15 cellular contexts compared by ENCODE assay signal in the genomic region with DNA sequence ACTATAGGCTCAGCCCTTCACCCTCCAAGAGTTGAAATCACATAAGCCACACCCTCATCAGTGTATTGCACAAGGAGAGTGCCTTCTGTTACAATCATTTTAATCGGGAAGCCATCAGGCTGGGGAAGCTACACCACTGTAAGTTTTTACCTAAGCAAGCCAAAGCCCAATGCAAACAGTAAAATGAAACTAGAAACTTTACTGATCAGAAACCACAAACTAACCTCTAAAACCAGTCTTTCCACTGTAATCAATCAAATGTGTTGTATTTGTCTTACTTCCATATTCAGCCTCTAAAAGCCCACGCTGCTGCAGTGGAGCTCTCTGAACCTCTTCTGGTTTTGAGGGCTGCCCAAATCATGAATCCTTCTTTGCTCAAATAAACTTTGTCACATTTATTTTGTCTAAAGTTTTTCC. TPM values are rescaled to one million over a fixed set of nuclear protein-coding genes. Genes with fewer than 3 reads are reported as not detected.
A peak's percentile ranks its signal among the peaks of the same experiment; 100 is the strongest.
DNase-seq lines count a peak whose midpoint lies in the region; ATAC-seq and TF ChIP-seq lines count a peak whose summit lies in the region.
"Had no signal": no experiment of that assay in that cellular context is flagged by ENCODE, and none has a peak within 500 bp of the region (broad histone marks: within the 10 kb centered on the region; RNA-seq: fewer than 3 reads in every experiment).

No MANE protein-coding gene starts in this region.

- DNase-seq in stimulated activated naive CD4-positive, alpha-beta T cell treated with Interleukin-2 at 50 U/mL for 16 hours (lab: John Stamatoyannopoulos, UW): peak; percentile 5
- no peak for DNase-seq in stimulated activated naive CD4-positive, alpha-beta T cell (lab: John Stamatoyannopoulos, UW)
- DNase-seq in RWPE1 (ENCODE audit: low spot score) (peak; percentile 13), left lobe of liver (ENCODE audit: low spot score) (peak; percentile 52), left ventricle myocardium superior (no peak), G401 (ENCODE audit: low spot score) (no peak), H4 (ENCODE audit: low spot score) (no peak)
- DNase-seq: DMS79, HFFc6, NCI-H1105 had no signal

- H3K27ac ChIP-seq in RWPE1: no peak overlapping the region

- peak; percentile 66 for ATAC-seq in left lobe of liver
- no peak for ATAC-seq in left ventricle myocardium superior

- in situ Hi-C loops in G401 (cut with HindIII; ENCODE audit: low sequenced_read_pairs): no loop called here

- intact Hi-C loops in left ventricle myocardium superior (cut with micrococcal nuclease): no loop called here

- POLR2A ChIA-PET in RWPE1 (lab: Yijun Ruan, JAX; ENCODE audit: low non-redundant PET): no interaction called here

- no peak for TF ChIP-seq CTCF in RWPE1 (conservative IDR thresholded peaks at IDR 0.05; ENCODE audit: low read depth)

- CTCF ChIA-PET in RWPE1 (lab: Yijun Ruan, JAX): interaction anchor here (0.6 kb wide), 1 partner anchor 83 kb away, joined by 3 read pairs; no protein-coding TSS in a partner anchor

RNA-seq across cellular contexts. Expression of a gene that starts 26.2 kb away (rescaled TPM):
- total RNA-seq in left lobe of liver: 0.33 TPM
- not detected for total RNA-seq in left ventricle myocardium superior
- total RNA-seq in G401 (2014; rRNA removed; shearing (Covaris generic)): not detected in 2 replicates
- total RNA-seq in H4 (2014; rRNA removed; shearing (Covaris generic)): not detected in 2 replicates
- total RNA-seq: cardiac septum, HFFc6, HT1080, mononuclear cell, osteocyte, RPMI7951 had no signal

Comparison
In these comparisons a context has a peak if more than half of its experiments do, and no peak if none do; other contexts are left out.
1. DNase-seq: peak in stimulated activated naive CD4-positive, alpha-beta T cell treated with Interleukin-2 at 50 U/mL for 16 hours (single experiment), RWPE1 (single experiment) and left lobe of liver (single experiment); none in stimulated activated naive CD4-positive, alpha-beta T cell (0 of 6), left ventricle myocardium superior (single experiment), G401 (single experiment) and H4 (single experiment).